In genomic region chr16:17459903-17460521, GRCh38 we compare ENCODE assay signal across 13 cellular contexts. TPM values are rescaled to one million over a fixed set of nuclear protein-coding genes. Genes with fewer than 3 reads are reported as not detected.
DNase-seq lines count a peak whose midpoint lies in the region; ATAC-seq, FAIRE-seq and TF ChIP-seq lines count a peak whose summit lies in the region.
"Had no signal": no experiment of that assay in that cellular context is flagged by ENCODE, and none has a peak within 500 bp of the region (broad histone marks: within the 10 kb centered on the region; RNA-seq: fewer than 3 reads in every experiment).

No MANE protein-coding gene starts in this region.

- H2BK12ac ChIP-seq in H1 (ENCODE audit: low read depth, low read length), result no peak overlapping the region

- no peaks in the 10 kb centered on the region for H3K27me3 ChIP-seq in H1 (replicated peaks in 1 of 4; ENCODE audit: control insufficient read depth in 3 of 4, extremely low read depth in 1 of 4, insufficient read depth in 3 of 4, low read length in 3 of 4)
- no peaks in the 10 kb centered on the region for H3K27me3 ChIP-seq in brain microvascular endothelial cell (replicated peaks)

- ATAC-seq in GM19455 (IDR thresholded peaks at IDR 0.05; ENCODE audit: unreplicated experiment) (peak; percentile 62), HG03565 (IDR thresholded peaks at IDR 0.05; ENCODE audit: unreplicated experiment) (peak; percentile 50)
- ATAC-seq: activated T-cell treated with anti-CD3 and anti-CD28 coated beads, Interleukin-2, amount 50 U/mL, for 72 hours; stimulated activated naive CD8-positive, alpha-beta T cell treated with anti-CD3 and anti-CD28 coated beads, Interleukin-15, Interleukin-2, amounts not matched to agents 100 U/mL and 50 U/mL, for 24 hours had no signal

- H2AFZ ChIP-seq in H1 (ENCODE audit: low read length), result no peak overlapping the region

- H2BK20ac ChIP-seq in H1 (ENCODE audit: low read length), result no peak overlapping the region

- no peak for TF ChIP-seq CTCF in H1 (IDR thresholded peaks at IDR 0.05; ENCODE audit: control extremely low read depth in 1 of 3, insufficient read depth in 1 of 3, low read depth in 1 of 3, low read length in 3 of 3)
- no peak for TF ChIP-seq CTCF in brain microvascular endothelial cell (IDR thresholded peaks at IDR 0.05; ENCODE audit: low read depth, low read length, missing control alignments)

- H4K91ac ChIP-seq in H1 (replicated peaks; ENCODE audit: insufficient read length, low read length), result no peak overlapping the region

- no peak overlapping the region; the same call in 1 of the 2 replicates for H3K18ac ChIP-seq in H1 (ENCODE audit: extremely low read depth, low read length)

- DNase-seq in AG08395 (ENCODE audit: low spot score) (peak; percentile 18), H1 (ENCODE audit: low read depth in 1 of 2, low spot score in 2 of 2) (no peak), brain microvascular endothelial cell (no peak), NCI-H2196 (lab: John Stamatoyannopoulos, UW; ENCODE audit: unreplicated experiment) (no peak), amygdala (lab: John Stamatoyannopoulos, UW) (no peak), HuH-7.5 (ENCODE audit: low spot score) (no peak)
- DNase-seq: activated CD4-positive, CD25-positive, alpha-beta regulatory T cell; activated T-cell treated with anti-CD3 and anti-CD28 coated beads, Interleukin-2, amount 50 U/mL, for 72 hours; SHP77; stimulated activated naive CD8-positive, alpha-beta T cell treated with anti-CD3 and anti-CD28 coated beads, Interleukin-15, Interleukin-2, amounts not matched to agents 100 U/mL and 50 U/mL, for 24 hours had no signal

- no peak overlapping the region for H4K5ac ChIP-seq in H1 (ENCODE audit: insufficient read length, low read depth, low read length)

- peaks cover 3 to 27% (median 12%) of the 10 kb centered on the region in 4 experiments; a peak in 6 of 7 replicates for H3K4me1 ChIP-seq in H1 (replicated peaks in 1 of 4; ENCODE audit: control insufficient read depth in 3 of 4, insufficient read depth in 4 of 4, low read length in 3 of 4)

- H3K79me2 ChIP-seq in H1 (ENCODE audit: control insufficient read depth in 1 of 2, insufficient read depth in 2 of 2, low read length in 2 of 2), result peaks cover 0 to 78% of the 10 kb centered on the region in 2 experiments; a peak in 3 of 4 replicates

- peaks cover 0 to 3% of the 10 kb centered on the region in 2 experiments for H4K20me1 ChIP-seq in H1 (replicated peaks in 1 of 2; ENCODE audit: control insufficient read depth in 1 of 2, insufficient read depth in 2 of 2, low read length in 2 of 2)

- 83% methylated on average over 11 of the region's 12 CpGs; no CpG with 5 or more reads in 1 of the 2 experiments for WGBS in H1 (ENCODE audit: extremely low coverage in 1 of 2, insufficient coverage in 1 of 2, insufficient read length in 1 of 2, insufficient replicate concordance in 2 of 2, low coverage in 1 of 2, low lambda C conversion rate in 2 of 2, missing lambda C conversion rate in 1 of 2), 2 experiments

- FAIRE-seq in H1 (lab: Jason Lieb, UNC), result no peak
- FAIRE-seq: islet of Langerhans had no signal

- TF ChIP-seq POLR2A in H1 (IDR thresholded peaks at IDR 0.05; ENCODE audit: control extremely low read depth in 1 of 2, low read depth in 2 of 2, low read length in 2 of 2), result no peak

- no peak overlapping the region for H2AK5ac ChIP-seq in H1 (ENCODE audit: low read depth, low read length)

- TF ChIP-seq RAD21 in H1 (IDR thresholded peaks at IDR 0.05 in 1 of 2, conservative IDR thresholded peaks at IDR 0.05 in 1 of 2; ENCODE audit: low read depth in 2 of 2, low read length in 2 of 2), result no peak

- in situ Hi-C loops in brain microvascular endothelial cell (cut with HindIII; ENCODE audit: low pct_ligation_motif_present, low sequenced_read_pairs), result no loop called here

- H3K4me2 ChIP-seq in H1 (ENCODE audit: insufficient read depth in 1 of 2, low read depth in 2 of 2, low read length in 2 of 2), result no peak overlapping the region

- H3K9ac ChIP-seq in H1 (replicated peaks in 1 of 4; ENCODE audit: extremely low read depth in 1 of 4, low read depth in 3 of 4, low read length in 3 of 4), result no peak overlapping the region

- H2BK15ac ChIP-seq in H1 (ENCODE audit: low read length), result peak overlapping the region; percentile 84; the same call in 1 of the 2 replicates

- H3K27ac ChIP-seq in H1 (ENCODE audit: low read depth, low read length) (no peak overlapping the region), brain microvascular endothelial cell (no peak overlapping the region)

- H3K4me3 ChIP-seq in H1 (ENCODE audit: extremely low read depth in 1 of 4, insufficient read depth in 2 of 4, low read depth in 3 of 4, low read length in 4 of 4) (no peak overlapping the region), brain microvascular endothelial cell (ENCODE audit: low read depth, low read length) (no peak overlapping the region)

- POLR2A ChIA-PET in H1 (lab: Charles Lee; ENCODE audit: partially characterized antibody), result interaction anchor here (0.7 kb wide), 1 partner anchor 11 kb away, joined by 3 read pairs; no protein-coding TSS in a partner anchor

- H3K56ac ChIP-seq in H1 (replicated peaks; ENCODE audit: insufficient read length, low read depth, low read length), result no peak overlapping the region

- no peaks in the 10 kb centered on the region for H3K9me3 ChIP-seq in H1 (ENCODE audit: insufficient read depth in 2 of 2, low read depth in 1 of 2, low read length in 1 of 2)

- H2BK120ac ChIP-seq in H1 (replicated peaks; ENCODE audit: low read depth, low read length), result no peak overlapping the region

- no peak for TF ChIP-seq EP300 in H1 (IDR thresholded peaks at IDR 0.05; ENCODE audit: borderline replicate concordance in 1 of 2, low read depth in 2 of 2, low read length in 2 of 2)

- no peaks in the 10 kb centered on the region; the same call in 1 of the 2 replicates for H3K23me2 ChIP-seq in H1 (ENCODE audit: low read depth, low read length)

- H4K8ac ChIP-seq in H1 (ENCODE audit: extremely low read depth, insufficient read depth, low read length), result no peak overlapping the region

- H3K14ac ChIP-seq in H1 (ENCODE audit: insufficient read length), result no peak overlapping the region

- no peak overlapping the region for H2BK5ac ChIP-seq in H1 (ENCODE audit: low read depth, low read length)

- H3K4ac ChIP-seq in H1 (replicated peaks; ENCODE audit: insufficient read length, low read depth, low read length), result no peak overlapping the region

- H3K23ac ChIP-seq in H1 (ENCODE audit: insufficient read length), result no peak overlapping the region

- CTCF ChIA-PET in H1 (lab: Charles Lee; ENCODE audit: partially characterized antibody), result interaction anchor here (0.6 to 0.9 kb wide), 2 partner anchors 8 to 1390 kb away, joined by 3 read pairs; no protein-coding TSS in a partner anchor

- H3K79me1 ChIP-seq in H1 (ENCODE audit: low read depth, low read length), result peaks cover 19% of the 10 kb centered on the region

- H3K36me3 ChIP-seq in H1 (ENCODE audit: control insufficient read depth in 2 of 4, insufficient read depth in 4 of 4, low read length in 3 of 4) (no peaks in the 10 kb centered on the region), brain microvascular endothelial cell (replicated peaks) (no peaks in the 10 kb centered on the region)

TF ChIP-seq in H1, 55 proteins besides CTCF, POLR2A, EP300 and RAD21:
- no peak for TF ChIP-seq SIN3A (conservative IDR thresholded peaks at IDR 0.05 in 1 of 2, IDR thresholded peaks at IDR 0.05 in 1 of 2; ENCODE audit: low read depth in 1 of 2, low read length in 2 of 2)
- no peak for TF ChIP-seq RBBP5 (IDR thresholded peaks at IDR 0.05; ENCODE audit: borderline replicate concordance, low read depth, low read length)
- TF ChIP-seq TBP (IDR thresholded peaks at IDR 0.05; ENCODE audit: low read depth, low read length), result no peak
- no peak for TF ChIP-seq ATF2 (IDR thresholded peaks at IDR 0.05; ENCODE audit: low read length)
- no peak for TF ChIP-seq SP1 (IDR thresholded peaks at IDR 0.05; ENCODE audit: low read depth, low read length)
- TF ChIP-seq SIX5 (IDR thresholded peaks at IDR 0.05; ENCODE audit: low read depth, low read length), result no peak
- no peak for TF ChIP-seq MAFK (IDR thresholded peaks at IDR 0.05; ENCODE audit: low read depth, low read length)
- TF ChIP-seq CHD1 (IDR thresholded peaks at IDR 0.05; ENCODE audit: low read depth, low read length), result no peak
- no peak for TF ChIP-seq CTBP2 (IDR thresholded peaks at IDR 0.05; ENCODE audit: borderline replicate concordance, insufficient read depth, insufficient read length, low read length)
- TF ChIP-seq NRF1 (IDR thresholded peaks at IDR 0.05; ENCODE audit: low read depth, low read length), result no peak

RNA-seq across cellular contexts. Expression of gene XYLT1, which starts 10.7 kb away (rescaled TPM):
- 22.1 and 25.4 TPM in 2 replicates for total RNA-seq in H1 (2021; fragmentation: NEBNext Ultra II Directional; extraction: Animal tissue kit (Norgen Biotek cat#: 25700))
- 6.6 and 8.5 TPM in 2 replicates for polyA plus RNA-seq in H1 (2011; rRNA removed)
- polyA plus RNA-seq in H1 (2011; cell fraction: cytosol; rRNA removed), result 7.4 TPM
- 22.6 TPM for polyA plus RNA-seq in H1 (2011; cell fraction: nucleus; rRNA removed)
- 7.1 to 10.2 TPM (median 9.6 TPM) in 4 replicates for polyA plus RNA-seq in H1 (2012, experiment 1 of 2)
- polyA plus RNA-seq in H1 (2012, experiment 2 of 2), result 3.5 TPM
- polyA plus RNA-seq in H1 (2013, experiment 1 of 2), result 10.9 TPM
- 11.8 TPM for polyA plus RNA-seq in H1 (2013, experiment 2 of 2)
- 40.6 and 63.3 TPM in 2 replicates for polyA minus RNA-seq in H1 (2011; rRNA and poly(A)+ RNA removed)
- polyA minus RNA-seq in H1 (2011; cell fraction: cytosol; rRNA and poly(A)+ RNA removed), result 26.4 TPM
- polyA minus RNA-seq in H1 (2011; cell fraction: nucleus; rRNA and poly(A)+ RNA removed), result 40.7 TPM
